In genomic region chrX:123962794-123963373, GRCh38 we compare ENCODE assay signal across 8 cellular contexts. TPM values are rescaled to one million over a fixed set of nuclear protein-coding genes. Genes with fewer than 3 reads are reported as not detected.
A peak's percentile ranks its signal among the peaks of the same experiment; 100 is the strongest.
DNase-seq lines count a peak whose midpoint lies in the region; ATAC-seq and TF ChIP-seq lines count a peak whose summit lies in the region.

No MANE protein-coding gene starts in this region.

- no peaks in the 10 kb centered on the region for H3K27me3 Mint-ChIP-seq in activated naive CD8-positive, alpha-beta T cell
- peaks cover 8% of the 10 kb centered on the region for H3K27me3 Mint-ChIP-seq in glutamatergic neuron (ENCODE audit: unreplicated experiment)
- H3K27me3 Mint-ChIP-seq in osteocyte (ENCODE audit: unreplicated experiment), result no peaks in the 10 kb centered on the region

- no peaks in the 10 kb centered on the region for H3K36me3 ChIP-seq in thyroid gland

- H3K4me3 ChIP-seq in GM08714 (ENCODE audit: low read length) (peak overlapping the region; percentile 88), thyroid gland (replicated peaks in 1 of 3) (peak overlapping the region in 2 of 3 donors; percentile 55 to 59)

- peak in 1 of 2 donors; percentile 88 for TF ChIP-seq POLR2A in thyroid gland (IDR thresholded peaks at IDR 0.05)

- no peaks in the 10 kb centered on the region for H3K36me3 Mint-ChIP-seq in activated naive CD8-positive, alpha-beta T cell
- H3K36me3 Mint-ChIP-seq in glutamatergic neuron (ENCODE audit: unreplicated experiment), result no peaks in the 10 kb centered on the region
- H3K36me3 Mint-ChIP-seq in osteocyte (ENCODE audit: unreplicated experiment), result no peaks in the 10 kb centered on the region

- peak overlapping the region; percentile 99 for H3K27ac Mint-ChIP-seq in activated naive CD8-positive, alpha-beta T cell
- H3K27ac Mint-ChIP-seq in glutamatergic neuron (ENCODE audit: unreplicated experiment) (peak overlapping the region; percentile 97), osteocyte (ENCODE audit: unreplicated experiment) (peak overlapping the region; percentile 99)

- H3K4me1 Mint-ChIP-seq in activated naive CD8-positive, alpha-beta T cell (ENCODE audit: low read depth), result peaks cover 41% of the 10 kb centered on the region
- H3K4me1 Mint-ChIP-seq in glutamatergic neuron (ENCODE audit: low read depth, unreplicated experiment), result peaks cover 9% of the 10 kb centered on the region
- H3K4me1 Mint-ChIP-seq in osteocyte (ENCODE audit: unreplicated experiment), result peaks cover 21% of the 10 kb centered on the region

- no peak for TF ChIP-seq CTCF in glutamatergic neuron (IDR thresholded peaks at IDR 0.05; ENCODE audit: partially characterized antibody, unreplicated experiment)
- no peak for TF ChIP-seq CTCF in osteocyte (IDR thresholded peaks at IDR 0.05)
- TF ChIP-seq CTCF in thyroid gland (IDR thresholded peaks at IDR 0.05), result no peak

- peak overlapping the region; percentile 94 to 100 (median 100) for H3K27ac ChIP-seq in thyroid gland

- peak overlapping the region; percentile 99 for H3K4me3 Mint-ChIP-seq in activated naive CD8-positive, alpha-beta T cell
- H3K4me3 Mint-ChIP-seq in glutamatergic neuron (ENCODE audit: unreplicated experiment) (peak overlapping the region; percentile 95), osteocyte (ENCODE audit: unreplicated experiment) (peak overlapping the region; percentile 82)

- peaks cover 0 to 5% of the 10 kb centered on the region in 2 donors for H3K4me1 ChIP-seq in thyroid gland

- peak; percentile 85 for DNase-seq in NCI-H1105 (lab: John Stamatoyannopoulos, UW)
- DNase-seq in SKM-1 (lab: John Stamatoyannopoulos, UW; ENCODE audit: unreplicated experiment), result peak; percentile 74
- peak; percentile 76 for DNase-seq in glutamatergic neuron
- DNase-seq in osteocyte (ENCODE audit: extremely low spot score, unreplicated experiment), result peak; percentile 93
- DNase-seq in thyroid gland, result peak; percentile 89 to 92

- H3K27me3 ChIP-seq in thyroid gland, result no peaks in the 10 kb centered on the region

- intact Hi-C loops in thyroid gland (cut with DNase I), result no loop called here

- no peaks in the 10 kb centered on the region for H3K9me3 ChIP-seq in thyroid gland

- peak; percentile 50 for ATAC-seq in HG02642 (IDR thresholded peaks at IDR 0.05; ENCODE audit: poor library complexity, unreplicated experiment)

- WGBS in thyroid gland, 2 donors, result 1 to 2% methylated on average over 18 to 22 of the region's 22 CpGs

- no peaks in the 10 kb centered on the region for H3K9me3 Mint-ChIP-seq in activated naive CD8-positive, alpha-beta T cell (ENCODE audit: low read depth)
- peaks cover 6% of the 10 kb centered on the region for H3K9me3 Mint-ChIP-seq in glutamatergic neuron (ENCODE audit: unreplicated experiment)
- no peaks in the 10 kb centered on the region for H3K9me3 Mint-ChIP-seq in osteocyte (ENCODE audit: unreplicated experiment)

RNA-seq across cellular contexts. Expression of gene STAG2, which starts 1.4 kb away (rescaled TPM):
- total RNA-seq in glutamatergic neuron (ENCODE audit: unreplicated experiment) (49.0 TPM), osteocyte (72.7 and 73.4 TPM in 2 replicates), thyroid gland (100 to 1,000 TPM in 3 of 4 donors, 10 to 100 TPM in 1; 88.0 to 108 (median 104) TPM)

Comparison
In these comparisons a context has a peak if more than half of its experiments do, and no peak if none do; other contexts are left out.
1. Peak in every context shown above with its lines: DNase-seq, ATAC-seq, H3K4me3 ChIP-seq and H3K27ac ChIP-seq.